16 cellular contexts compared by ENCODE assay signal in the genomic region with DNA sequence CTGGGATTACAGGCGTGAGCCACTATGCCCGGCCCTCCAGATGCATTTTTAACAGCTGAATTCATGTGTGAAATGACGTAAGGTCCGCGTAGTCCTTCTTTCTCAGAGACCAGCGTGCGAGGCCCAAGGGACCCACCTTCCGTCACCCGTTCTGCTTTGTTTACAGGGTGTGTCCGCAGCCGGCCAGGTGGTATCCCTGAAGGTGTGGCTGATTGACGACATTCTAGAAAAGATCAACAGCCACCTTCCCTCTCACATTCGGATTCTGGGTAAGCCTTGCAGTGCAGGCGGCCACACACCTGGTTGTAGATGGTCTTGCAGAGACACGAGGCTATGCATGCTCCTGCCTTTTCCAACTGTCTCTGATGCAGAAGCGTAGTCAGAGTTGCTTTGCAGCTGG. TPM values are rescaled to one million over a fixed set of nuclear protein-coding genes. Genes with fewer than 3 reads are reported as not detected.
A peak's percentile ranks its signal among the peaks of the same experiment; 100 is the strongest.
DNase-seq lines count a peak whose midpoint lies in the region; ATAC-seq and TF ChIP-seq lines count a peak whose summit lies in the region.
"Had no signal": no experiment of that assay in that cellular context is flagged by ENCODE, and none has a peak within 500 bp of the region (broad histone marks: within the 10 kb centered on the region; RNA-seq: fewer than 3 reads in every experiment).

No MANE protein-coding gene starts in this region.

- H3K9me3 Mint-ChIP-seq in activated T-cell treated with anti-CD3 and anti-CD28 coated beads, Interleukin-2, amount 50 U/mL, for 24 hours: no peaks in the 10 kb centered on the region
- H3K9me3 Mint-ChIP-seq: CD8-positive, alpha-beta memory T cell had no signal

- TF ChIP-seq CTCF in RWPE2 (IDR thresholded peaks at IDR 0.05; ENCODE audit: poor library complexity, severe bottlenecking): no peak
- TF ChIP-seq CTCF in gastrocnemius medialis (IDR thresholded peaks at IDR 0.05 in 4 of 5, conservative IDR thresholded peaks at IDR 0.05 in 1 of 5): no peak

- peaks cover 93% of the 10 kb centered on the region for H3K36me3 Mint-ChIP-seq in activated T-cell treated with anti-CD3 and anti-CD28 coated beads, Interleukin-2, amount 50 U/mL, for 24 hours (ENCODE audit: low read depth)

- no peak overlapping the region for H3K27ac Mint-ChIP-seq in activated T-cell treated with anti-CD3 and anti-CD28 coated beads, Interleukin-2, amount 50 U/mL, for 24 hours
- H3K27ac Mint-ChIP-seq: CD8-positive, alpha-beta memory T cell had no signal

- DNase-seq in DMS153 (lab: John Stamatoyannopoulos, UW): peak; percentile 88
- peak; percentile 26 for DNase-seq in RWPE2 (ENCODE audit: low spot score)
- DNase-seq in left colon: peak; percentile 73 to 87
- peak; percentile 44 for DNase-seq in sciatic nerve (ENCODE audit: low spot score)
- DNase-seq in activated T-cell treated with anti-CD3 and anti-CD28 coated beads, Interleukin-2, amount 50 U/mL, for 24 hours: no peak
- no peak for DNase-seq in gastrocnemius medialis
- no peak for DNase-seq in activated CD8-positive, alpha-beta memory T cell treated with anti-CD3 and anti-CD28 coated beads, Interleukin-2, amount 50 U/mL, for 48 hours
- DNase-seq: H7; NCI-H1048; NCI-H1436 treated with DMSO at 0.1 percent for 48 hours; NCI-H226; NK-92 treated with Interleukin-12 subunit alpha and Interleukin-12 subunit beta, amount 100 ng/mL, for 24 hours had no signal

- H3K4me3 ChIP-seq in RWPE2 (ENCODE audit: severe bottlenecking) (no peak overlapping the region), gastrocnemius medialis (no peak overlapping the region)
- H3K4me3 ChIP-seq: A549; BLaER1 treated with 17β-estradiol and CSF1 and Interleukin-3, amounts not matched to agents 10 nM and 100 nM had no signal

- in situ Hi-C loops in gastrocnemius medialis (cut with MboI; ENCODE audit: low sequenced_read_pairs in 4 of 4): no loop called here

- no peak for ATAC-seq in RWPE2 (ENCODE audit: low read depth)
- ATAC-seq in left colon: peak; percentile 95
- ATAC-seq in sciatic nerve: no peak
- no peak for ATAC-seq in GM18858 (IDR thresholded peaks at IDR 0.05; ENCODE audit: unreplicated experiment)
- no peak for ATAC-seq in gastrocnemius medialis
- ATAC-seq: A549 had no signal

- H3K27ac ChIP-seq in RWPE2 (ENCODE audit: poor library complexity, severe bottlenecking): no peak overlapping the region
- H3K27ac ChIP-seq in gastrocnemius medialis: no peak overlapping the region
- H3K27ac ChIP-seq: A549; BLaER1 treated with 17β-estradiol and CSF1 and Interleukin-3, amounts not matched to agents 10 nM and 100 nM had no signal

- H3K36me3 ChIP-seq in RWPE2 (ENCODE audit: low read depth): peaks cover 62% of the 10 kb centered on the region
- H3K36me3 ChIP-seq in gastrocnemius medialis: peaks cover 0 to 50% of the 10 kb centered on the region in 2 donors

- H3K4me1 Mint-ChIP-seq in activated T-cell treated with anti-CD3 and anti-CD28 coated beads, Interleukin-2, amount 50 U/mL, for 24 hours (ENCODE audit: low read depth): no peaks in the 10 kb centered on the region
- H3K4me1 Mint-ChIP-seq: CD8-positive, alpha-beta memory T cell had no signal

- H3K4me3 Mint-ChIP-seq in activated T-cell treated with anti-CD3 and anti-CD28 coated beads, Interleukin-2, amount 50 U/mL, for 24 hours: no peak overlapping the region

- no peaks in the 10 kb centered on the region for H3K27me3 Mint-ChIP-seq in activated T-cell treated with anti-CD3 and anti-CD28 coated beads, Interleukin-2, amount 50 U/mL, for 24 hours
- H3K27me3 Mint-ChIP-seq: CD8-positive, alpha-beta memory T cell had no signal

- intact Hi-C loops in left colon (cut with DNase I, micrococcal nuclease) (no loop called here), sciatic nerve (cut with DNase I) (no loop called here), gastrocnemius medialis (cut with DNase I; ENCODE audit: low total_unique reads) (no loop called here)

- H3K27me3 ChIP-seq in RWPE2 (ENCODE audit: insufficient read depth, poor library complexity, severe bottlenecking) (no peaks in the 10 kb centered on the region), gastrocnemius medialis (no peaks in the 10 kb centered on the region)
- H3K27me3 ChIP-seq: BLaER1 treated with 17β-estradiol and CSF1 and Interleukin-3, amounts not matched to agents 10 nM and 100 nM had no signal

- TF ChIP-seq POLR2A in gastrocnemius medialis (IDR thresholded peaks at IDR 0.05): no peak

- H3K4me1 ChIP-seq in RWPE2 (ENCODE audit: insufficient read depth, poor library complexity, severe bottlenecking): no peaks in the 10 kb centered on the region
- H3K4me1 ChIP-seq in gastrocnemius medialis: no peaks in the 10 kb centered on the region
- H3K4me1 ChIP-seq: A549; BLaER1 treated with 17β-estradiol and CSF1 and Interleukin-3, amounts not matched to agents 10 nM and 100 nM had no signal

- no peaks in the 10 kb centered on the region for H3K9me3 ChIP-seq in RWPE2 (ENCODE audit: severe bottlenecking)
- H3K9me3 ChIP-seq in gastrocnemius medialis: no peaks in the 10 kb centered on the region
- H3K9me3 ChIP-seq: A549; BLaER1 treated with 17β-estradiol and CSF1 and Interleukin-3, amounts not matched to agents 10 nM and 100 nM had no signal

RNA-seq across cellular contexts. Expression of a gene that starts 9.9 kb away (rescaled TPM):
- total RNA-seq in left colon (10 to 100 TPM; 19.7 to 31.8 TPM), sciatic nerve (16.3 TPM), gastrocnemius medialis (10 to 100 TPM; 10.4 to 29.0 (median 12.2) TPM)

RNA-seq across cellular contexts. Expression of a gene that starts 10.7 kb away (rescaled TPM):
- total RNA-seq in left colon (10 to 100 TPM; 28.2 to 38.2 TPM), sciatic nerve (56.9 TPM), gastrocnemius medialis (10 to 100 TPM; 11.9 to 17.4 (median 15.0) TPM)

RNA-seq across cellular contexts. Expression of a gene that starts 44.6 kb away (rescaled TPM):
- total RNA-seq in left colon: 10 to 100 TPM; 18.0 to 29.8 TPM
- total RNA-seq in sciatic nerve: 40.6 TPM
- total RNA-seq in gastrocnemius medialis: 10 to 100 TPM; 27.9 to 81.2 (median 48.6) TPM

Comparison
In these comparisons a context has a peak if more than half of its experiments do, and no peak if none do; other contexts are left out.
1. DNase-seq: peak in DMS153 (single experiment), RWPE2 (single experiment), left colon (2 of 2) and sciatic nerve (single experiment); none in activated T-cell treated with anti-CD3 and anti-CD28 coated beads, Interleukin-2, amount 50 U/mL, for 24 hours (single experiment), gastrocnemius medialis (0 of 2) and activated CD8-positive, alpha-beta memory T cell treated with anti-CD3 and anti-CD28 coated beads, Interleukin-2, amount 50 U/mL, for 48 hours (single experiment).